18 cellular contexts compared by ENCODE assay signal in the genomic region with DNA sequence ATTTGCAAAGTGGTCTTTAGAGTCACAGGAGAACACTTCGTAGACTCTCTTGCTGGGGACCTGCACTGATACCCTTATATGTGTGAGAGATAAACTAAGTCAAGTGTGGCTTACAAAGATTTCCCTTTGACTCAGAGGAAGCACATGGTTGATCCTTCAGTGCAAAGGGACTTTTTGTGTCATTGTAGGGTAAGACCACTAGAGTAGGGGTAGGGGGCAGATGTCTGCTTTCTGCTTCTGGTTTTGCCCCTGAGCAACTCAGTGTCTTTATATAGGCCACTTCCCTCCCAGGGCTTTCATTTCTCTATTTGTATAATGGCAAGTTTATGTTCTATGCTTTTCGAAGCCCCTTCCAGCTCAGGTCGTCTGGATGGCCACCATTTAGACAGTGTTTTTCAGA.
DNase-seq lines count a peak whose midpoint lies in the region; ATAC-seq and TF ChIP-seq lines count a peak whose summit lies in the region.
"Had no signal": no experiment of that assay in that cellular context is flagged by ENCODE, and none has a peak within 500 bp of the region (broad histone marks: within the 10 kb centered on the region; RNA-seq: fewer than 3 reads in every experiment).

No MANE protein-coding gene starts in this region.

- H3K27me3 ChIP-seq in heart right ventricle, result peaks cover 0 to 16% (median 0%) of the 10 kb centered on the region in 7 donors
- H3K27me3 ChIP-seq: gastrocnemius medialis, neural progenitor cell, right lobe of liver had no signal

- no peak overlapping the region for H3K4me3 Mint-ChIP-seq in stimulated activated memory B cell treated with anti-CD40 and anti-IgM and Interleukin-4, amounts not matched to agents 10 μg/mL and 1 μg/mL and 100 μg/mL, for 72 hours
- H3K4me3 Mint-ChIP-seq: activated CD4-positive, alpha-beta T cell treated with anti-CD3 and anti-CD28 coated beads for 36 hours; activated T-cell treated with anti-CD3 and anti-CD28 coated beads, Interleukin-2, amount 50 U/mL, for 24 hours; central memory CD8-positive, alpha-beta T cell; neural progenitor cell; T-helper 17 cell had no signal

- H3K27ac Mint-ChIP-seq in stimulated activated memory B cell treated with anti-CD40 and anti-IgM and Interleukin-4, amounts not matched to agents 10 μg/mL and 1 μg/mL and 100 μg/mL, for 72 hours, result no peak overlapping the region
- H3K27ac Mint-ChIP-seq: activated CD4-positive, alpha-beta T cell treated with anti-CD3 and anti-CD28 coated beads for 36 hours; activated T-cell treated with anti-CD3 and anti-CD28 coated beads, Interleukin-2, amount 50 U/mL, for 24 hours; neural progenitor cell; T-helper 17 cell had no signal

- ATAC-seq in GM18867 (IDR thresholded peaks at IDR 0.05; ENCODE audit: unreplicated experiment) (peak; percentile 74), GM21529 (IDR thresholded peaks at IDR 0.05; ENCODE audit: unreplicated experiment) (peak; percentile 83), HG03060 (IDR thresholded peaks at IDR 0.05; ENCODE audit: low read depth, unreplicated experiment) (peak; percentile 75), heart right ventricle (no peak)
- peak; percentile 68 for ATAC-seq in stimulated activated memory B cell treated with anti-CD40 and anti-IgM and Interleukin-4, amounts not matched to agents 10 μg/mL and 1 μg/mL and 100 μg/mL, for 72 hours
- ATAC-seq: activated CD4-positive, alpha-beta T cell treated with anti-CD3 and anti-CD28 coated beads for 36 hours; gastrocnemius medialis; right lobe of liver; T-helper 17 cell had no signal

- DNase-seq in heart right ventricle, result no peak
- no peak for DNase-seq in posterior cingulate gyrus
- no peak for DNase-seq in NCI-H1048 (lab: John Stamatoyannopoulos, UW)
- DNase-seq: activated CD4-positive, alpha-beta T cell treated with anti-CD3 and anti-CD28 coated beads for 36 hours; activated T-cell treated with anti-CD3 and anti-CD28 coated beads, Interleukin-2, amount 50 U/mL, for 24 hours; DND-41; gastrocnemius medialis; NCI-H82; right lobe of liver; stimulated activated CD4-positive, alpha-beta T cell treated with anti-CD3 and anti-CD28 coated beads, Interleukin-4, amount 100 ng/mL, for 1 hour; T-helper 17 cell had no signal

- no peaks in the 10 kb centered on the region for H3K9me3 ChIP-seq in heart right ventricle
- H3K9me3 ChIP-seq: gastrocnemius medialis, right lobe of liver had no signal

- no peaks in the 10 kb centered on the region for H3K9me3 Mint-ChIP-seq in stimulated activated memory B cell treated with anti-CD40 and anti-IgM and Interleukin-4, amounts not matched to agents 10 μg/mL and 1 μg/mL and 100 μg/mL, for 72 hours
- H3K9me3 Mint-ChIP-seq: activated T-cell treated with anti-CD3 and anti-CD28 coated beads, Interleukin-2, amount 50 U/mL, for 24 hours; central memory CD8-positive, alpha-beta T cell; neural progenitor cell had no signal

- no peaks in the 10 kb centered on the region for H3K36me3 ChIP-seq in heart right ventricle
- H3K36me3 ChIP-seq: gastrocnemius medialis, neural progenitor cell, right lobe of liver had no signal

- no peaks in the 10 kb centered on the region for H3K4me1 Mint-ChIP-seq in stimulated activated memory B cell treated with anti-CD40 and anti-IgM and Interleukin-4, amounts not matched to agents 10 μg/mL and 1 μg/mL and 100 μg/mL, for 72 hours
- H3K4me1 Mint-ChIP-seq: activated CD4-positive, alpha-beta T cell treated with anti-CD3 and anti-CD28 coated beads for 36 hours; central memory CD8-positive, alpha-beta T cell; neural progenitor cell; T-helper 17 cell had no signal

- H3K27me3 Mint-ChIP-seq in stimulated activated memory B cell treated with anti-CD40 and anti-IgM and Interleukin-4, amounts not matched to agents 10 μg/mL and 1 μg/mL and 100 μg/mL, for 72 hours, result no peaks in the 10 kb centered on the region
- H3K27me3 Mint-ChIP-seq: activated CD4-positive, alpha-beta T cell treated with anti-CD3 and anti-CD28 coated beads for 36 hours; activated T-cell treated with anti-CD3 and anti-CD28 coated beads, Interleukin-2, amount 50 U/mL, for 24 hours; central memory CD8-positive, alpha-beta T cell had no signal

- H3K4me3 ChIP-seq in heart right ventricle, result no peak overlapping the region
- H3K4me3 ChIP-seq: gastrocnemius medialis, neural progenitor cell, right lobe of liver had no signal

- no peaks in the 10 kb centered on the region for H3K4me1 ChIP-seq in heart right ventricle
- H3K4me1 ChIP-seq: gastrocnemius medialis, right lobe of liver had no signal

- no peak overlapping the region for H3K27ac ChIP-seq in heart right ventricle
- H3K27ac ChIP-seq: C4-2B, gastrocnemius medialis, neural progenitor cell, right lobe of liver had no signal

- intact Hi-C loops in heart right ventricle (cut with DNase I) (loop anchor here in 9 of 10 donors (5.0 to 10.0 kb wide), 4 partner anchors 278 to 518 kb away; a partner anchor contains a TSS), posterior cingulate gyrus (cut with DNase I) (no loop called here)

- no peak for TF ChIP-seq CTCF in heart right ventricle (IDR thresholded peaks at IDR 0.05)

- WGBS in heart right ventricle, 2 donors, result 69 to 80% methylated on average over 3 of the region's 3 CpGs

- no peaks in the 10 kb centered on the region for H3K36me3 Mint-ChIP-seq in stimulated activated memory B cell treated with anti-CD40 and anti-IgM and Interleukin-4, amounts not matched to agents 10 μg/mL and 1 μg/mL and 100 μg/mL, for 72 hours
- H3K36me3 Mint-ChIP-seq: neural progenitor cell had no signal

Comparison
In these comparisons a context has a peak if more than half of its experiments do, and no peak if none do; other contexts are left out.
1. ATAC-seq: peak in GM18867 (single experiment), GM21529 (single experiment), HG03060 (single experiment) and stimulated activated memory B cell treated with anti-CD40 and anti-IgM and Interleukin-4, amounts not matched to agents 10 μg/mL and 1 μg/mL and 100 μg/mL, for 72 hours (single experiment); none in heart right ventricle (0 of 8).